Comparison of ENCODE assay signal across 8 cellular contexts in genomic region chr18:49858309-49859005, GRCh38.
DNase-seq lines count a peak whose midpoint lies in the region; ATAC-seq, FAIRE-seq and TF ChIP-seq lines count a peak whose summit lies in the region.

No MANE protein-coding gene starts in this region.

- H3K27ac ChIP-seq in brain microvascular endothelial cell (no peak overlapping the region), iPS DF 6.9 (ENCODE audit: low read length) (no peak overlapping the region)

- in situ Hi-C loops in brain microvascular endothelial cell (cut with HindIII; ENCODE audit: low pct_ligation_motif_present, low sequenced_read_pairs), result no loop called here

- H3K36me3 ChIP-seq in brain microvascular endothelial cell (replicated peaks) (no peaks in the 10 kb centered on the region), iPS DF 6.9 (ENCODE audit: control insufficient read depth, insufficient read depth, low read length) (no peaks in the 10 kb centered on the region)

- no peaks in the 10 kb centered on the region for H3K27me3 ChIP-seq in brain microvascular endothelial cell (replicated peaks)
- H3K27me3 ChIP-seq in iPS DF 6.9 (ENCODE audit: control insufficient read depth, insufficient read depth, low read length), result no peaks in the 10 kb centered on the region

- no peaks in the 10 kb centered on the region for H3K9me3 ChIP-seq in iPS DF 6.9 (ENCODE audit: control insufficient read depth, insufficient read depth, low read length)

- no CpG with 5 or more reads among the region's 11 CpGs for WGBS in iPS DF 6.9 (ENCODE audit: insufficient coverage, insufficient read length)

- H3K4me3 ChIP-seq in brain microvascular endothelial cell (ENCODE audit: low read depth, low read length) (no peak overlapping the region), iPS DF 6.9 (ENCODE audit: low read length) (no peak overlapping the region)

- TF ChIP-seq CTCF in brain microvascular endothelial cell (IDR thresholded peaks at IDR 0.05; ENCODE audit: low read depth, low read length, missing control alignments), result peak; percentile 94

- peak; percentile 78 for FAIRE-seq in TTC549 (lab: Jason Lieb, UNC)

- no peaks in the 10 kb centered on the region for H3K4me1 ChIP-seq in iPS DF 6.9 (ENCODE audit: control insufficient read depth, insufficient read depth, low read length)

- ATAC-seq in GM19351 (IDR thresholded peaks at IDR 0.05; ENCODE audit: unreplicated experiment), result no peak

- DNase-seq in NCI-H1417 (lab: John Stamatoyannopoulos, UW), result peak; percentile 69 to 89 (median 81)
- no peak for DNase-seq in NCI-H1417 treated with DMSO at 0.1 percent for 48 hours (lab: John Stamatoyannopoulos, UW)
- peak; percentile 61 for DNase-seq in NCI-H1105 treated with DMSO at 0.1 percent for 48 hours (lab: John Stamatoyannopoulos, UW)
- peak; percentile 65 for DNase-seq in brain microvascular endothelial cell
- DNase-seq in iPS DF 6.9 (ENCODE audit: low read depth, low spot score), result peak; percentile 60
- peak; percentile 50 for DNase-seq in stimulated activated CD4-positive, alpha-beta T cell treated with anti-CD3 and anti-CD28 coated beads, Interleukin-12 subunit alpha, Interleukin-12 subunit beta, amount 100 ng/mL, for 4 hours
